Comparison of ENCODE assay signal across 8 cellular contexts in the genomic region with DNA sequence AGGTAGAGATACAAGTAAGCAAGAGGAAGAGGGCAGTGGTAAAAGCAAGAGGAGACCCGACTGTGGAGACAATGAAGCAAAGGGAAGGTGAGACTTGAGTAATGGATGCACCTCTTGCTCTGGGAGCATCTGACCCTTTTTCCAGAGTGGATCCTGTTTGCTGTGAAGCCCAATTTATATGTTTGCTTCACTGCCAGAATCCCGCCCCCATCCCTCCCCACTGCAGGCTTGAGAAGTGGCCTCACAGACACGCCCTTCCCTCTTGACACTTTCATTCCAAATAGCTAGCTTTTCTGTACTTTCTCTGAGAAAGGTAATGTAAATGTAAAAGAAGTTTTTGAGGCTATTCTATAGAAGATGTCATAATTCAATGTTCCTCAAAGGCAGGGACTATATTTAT. TPM values are rescaled to one million over a fixed set of nuclear protein-coding genes. Genes with fewer than 3 reads are reported as not detected.
DNase-seq lines count a peak whose midpoint lies in the region; ATAC-seq and TF ChIP-seq lines count a peak whose summit lies in the region.

No MANE protein-coding gene starts in this region.

- ATAC-seq in stimulated activated naive CD8-positive, alpha-beta T cell treated with anti-CD3 and anti-CD28 coated beads, Interleukin-15, amount 100 ng/mL, for 72 hours: no peak

- no peak for TF ChIP-seq CTCF in glutamatergic neuron (IDR thresholded peaks at IDR 0.05; ENCODE audit: partially characterized antibody, unreplicated experiment)

- H3K4me1 Mint-ChIP-seq in T-helper 2 cell treated with Interferon-gamma antibody and Interleukin-4, amounts not matched to agents 5 μg/mL and 100 μg/mL, for 36 hours (ENCODE audit: low read depth): peaks cover 18% of the 10 kb centered on the region
- H3K4me1 Mint-ChIP-seq in glutamatergic neuron (ENCODE audit: low read depth, unreplicated experiment): peaks cover 9% of the 10 kb centered on the region
- H3K4me1 Mint-ChIP-seq in stimulated activated naive CD8-positive, alpha-beta T cell treated with anti-CD3 and anti-CD28 coated beads, Interleukin-15, amount 100 ng/mL, for 72 hours: peaks cover 18% of the 10 kb centered on the region

- H3K9ac ChIP-seq in SK-N-MC (ENCODE audit: insufficient read length): peak overlapping the region; percentile 60

- H3K27ac ChIP-seq in SK-N-MC: no peak overlapping the region; the same call in 1 of the 2 replicates

- H3K27me3 Mint-ChIP-seq in T-helper 2 cell treated with Interferon-gamma antibody and Interleukin-4, amounts not matched to agents 5 μg/mL and 100 μg/mL, for 36 hours (ENCODE audit: low read depth): peaks cover 27% of the 10 kb centered on the region
- H3K27me3 Mint-ChIP-seq in glutamatergic neuron (ENCODE audit: unreplicated experiment): peaks cover 6% of the 10 kb centered on the region
- no peaks in the 10 kb centered on the region for H3K27me3 Mint-ChIP-seq in stimulated activated naive CD8-positive, alpha-beta T cell treated with anti-CD3 and anti-CD28 coated beads, Interleukin-15, amount 100 ng/mL, for 72 hours

- peak overlapping the region; percentile 86 for H3K4me3 ChIP-seq in SK-N-MC

- no peaks in the 10 kb centered on the region for H3K9me3 ChIP-seq in SK-N-MC (ENCODE audit: low read depth, low read length)

- H3K9me3 Mint-ChIP-seq in T-helper 2 cell treated with Interferon-gamma antibody and Interleukin-4, amounts not matched to agents 5 μg/mL and 100 μg/mL, for 36 hours: no peaks in the 10 kb centered on the region
- peaks cover 4% of the 10 kb centered on the region for H3K9me3 Mint-ChIP-seq in glutamatergic neuron (ENCODE audit: unreplicated experiment)
- no peaks in the 10 kb centered on the region for H3K9me3 Mint-ChIP-seq in stimulated activated naive CD8-positive, alpha-beta T cell treated with anti-CD3 and anti-CD28 coated beads, Interleukin-15, amount 100 ng/mL, for 72 hours

- H3K4me3 Mint-ChIP-seq in T-helper 2 cell treated with Interferon-gamma antibody and Interleukin-4, amounts not matched to agents 5 μg/mL and 100 μg/mL, for 36 hours: peak overlapping the region; percentile 99
- peak overlapping the region; percentile 98 for H3K4me3 Mint-ChIP-seq in glutamatergic neuron (ENCODE audit: unreplicated experiment)
- peak overlapping the region; percentile 98 for H3K4me3 Mint-ChIP-seq in stimulated activated naive CD8-positive, alpha-beta T cell treated with anti-CD3 and anti-CD28 coated beads, Interleukin-15, amount 100 ng/mL, for 72 hours

- DNase-seq in T-helper 2 cell treated with Interferon-gamma antibody and Interleukin-4, amounts not matched to agents 5 μg/mL and 100 μg/mL, for 36 hours (ENCODE audit: low spot score): no peak
- DNase-seq in T-helper 2 cell (no peak), SK-N-MC (ENCODE audit: low read depth, low spot score) (no peak), glutamatergic neuron (no peak), NCI-H345 treated with DMSO at 0.1 percent for 48 hours (lab: John Stamatoyannopoulos, UW; ENCODE audit: unreplicated experiment) (no peak), SIG-M5 treated with dmso at 0.1 percent for 504 hours (lab: John Stamatoyannopoulos, UW; ENCODE audit: unreplicated experiment) (no peak), RKO (ENCODE audit: low spot score) (no peak)
- DNase-seq in stimulated activated naive CD8-positive, alpha-beta T cell treated with anti-CD3 and anti-CD28 coated beads, Interleukin-15, amount 100 ng/mL, for 72 hours: no peak

- no peak overlapping the region for H3K27ac Mint-ChIP-seq in T-helper 2 cell treated with Interferon-gamma antibody and Interleukin-4, amounts not matched to agents 5 μg/mL and 100 μg/mL, for 36 hours
- no peak overlapping the region for H3K27ac Mint-ChIP-seq in glutamatergic neuron (ENCODE audit: unreplicated experiment)
- peak overlapping the region in 1 of 2 donors; percentile 90 for H3K27ac Mint-ChIP-seq in stimulated activated naive CD8-positive, alpha-beta T cell treated with anti-CD3 and anti-CD28 coated beads, Interleukin-15, amount 100 ng/mL, for 72 hours

- peaks cover 18% of the 10 kb centered on the region for H3K36me3 ChIP-seq in SK-N-MC (ENCODE audit: insufficient read depth, low read length)

- no peaks in the 10 kb centered on the region for H3K36me3 Mint-ChIP-seq in T-helper 2 cell treated with Interferon-gamma antibody and Interleukin-4, amounts not matched to agents 5 μg/mL and 100 μg/mL, for 36 hours (ENCODE audit: low read depth)
- H3K36me3 Mint-ChIP-seq in glutamatergic neuron (ENCODE audit: unreplicated experiment): no peaks in the 10 kb centered on the region

RNA-seq across cellular contexts. Expression of a gene that starts 0.7 kb away (rescaled TPM):
- 169 TPM for total RNA-seq in glutamatergic neuron (ENCODE audit: unreplicated experiment)

RNA-seq across cellular contexts. Expression of a gene that starts 12.6 kb away (rescaled TPM):
- total RNA-seq in glutamatergic neuron (ENCODE audit: unreplicated experiment): 24.2 TPM

RNA-seq across cellular contexts. Expression of a gene that starts 38.8 kb away (rescaled TPM):
- total RNA-seq in glutamatergic neuron (ENCODE audit: unreplicated experiment): 43.5 TPM
